Comparison of ENCODE assay signal across 17 cellular contexts in genomic region chr1:219657186-219657585, GRCh38. TPM values are rescaled to one million over a fixed set of nuclear protein-coding genes. Genes with fewer than 3 reads are reported as not detected.
A peak's percentile ranks its signal among the peaks of the same experiment; 100 is the strongest.
DNase-seq lines count a peak whose midpoint lies in the region; ATAC-seq and TF ChIP-seq lines count a peak whose summit lies in the region.
"Had no signal": no experiment of that assay in that cellular context is flagged by ENCODE, and none has a peak within 500 bp of the region (broad histone marks: within the 10 kb centered on the region; RNA-seq: fewer than 3 reads in every experiment).

No MANE protein-coding gene starts in this region.

- ATAC-seq in SK-N-SH treated with all-trans-retinoic acid at 6 μM for 48 hours (peak; percentile 44; the same call in 1 of the 3 replicates), HG02852 (IDR thresholded peaks at IDR 0.05; ENCODE audit: unreplicated experiment) (no peak)
- ATAC-seq: CD8-positive, alpha-beta T cell; HCT116 had no signal

- POLR2A ChIA-PET in SK-N-SH (lab: Yijun Ruan, JAX) = no interaction called here

- TF ChIP-seq EP300 in SK-N-SH (IDR thresholded peaks at IDR 0.05; ENCODE audit: borderline replicate concordance in 1 of 2, low read depth in 1 of 2, low read length in 1 of 2) = no peak

- peaks cover 11 to 12% of the 10 kb centered on the region in 2 experiments; a peak in 3 of 4 replicates for H3K4me1 ChIP-seq in SK-N-SH (ENCODE audit: control insufficient read depth in 1 of 2, insufficient read depth in 2 of 2, low read depth in 1 of 2, low read length in 1 of 2)

- no peaks in the 10 kb centered on the region for H4K20me1 ChIP-seq in SK-N-SH (ENCODE audit: insufficient read depth)
- H4K20me1 ChIP-seq: BLaER1 treated with 17β-estradiol and CSF1 and Interleukin-3, amounts not matched to agents 10 nM and 100 nM had no signal

- H3K9ac ChIP-seq in SK-N-SH = no peak overlapping the region
- H3K9ac ChIP-seq: BLaER1 treated with 17β-estradiol and CSF1 and Interleukin-3, amounts not matched to agents 10 nM and 100 nM had no signal

- H3K79me2 ChIP-seq in SK-N-SH (ENCODE audit: insufficient read depth) = no peaks in the 10 kb centered on the region

- H3K27me3 ChIP-seq in SK-N-SH (ENCODE audit: insufficient read depth) = no peaks in the 10 kb centered on the region
- H3K27me3 ChIP-seq: BLaER1 treated with 17β-estradiol and CSF1 and Interleukin-3, amounts not matched to agents 10 nM and 100 nM had no signal

- H3K4me2 ChIP-seq in SK-N-SH = no peak overlapping the region
- H3K4me2 ChIP-seq: BLaER1 treated with 17β-estradiol and CSF1 and Interleukin-3, amounts not matched to agents 10 nM and 100 nM had no signal

- no peaks in the 10 kb centered on the region for H3K9me3 ChIP-seq in SK-N-SH
- H3K9me3 ChIP-seq: BLaER1 treated with 17β-estradiol and CSF1 and Interleukin-3, amounts not matched to agents 10 nM and 100 nM had no signal

- H3K9me2 ChIP-seq in SK-N-SH = no peaks in the 10 kb centered on the region

- no peak overlapping the region for H3K4me3 ChIP-seq in SK-N-SH (ENCODE audit: low read depth in 2 of 2, low read length in 1 of 2)
- H3K4me3 ChIP-seq: BLaER1 treated with 17β-estradiol and CSF1 and Interleukin-3, amounts not matched to agents 10 nM and 100 nM had no signal

- no peak for TF ChIP-seq RAD21 in SK-N-SH (IDR thresholded peaks at IDR 0.05; ENCODE audit: low read length)

- DNase-seq in NCI-H1092 treated with DMSO at 0.1 percent for 48 hours (lab: John Stamatoyannopoulos, UW) (peak; percentile 7), NCI-H1092 (lab: John Stamatoyannopoulos, UW) (no peak), SK-N-SH (no peak), SK-N-DZ (ENCODE audit: low spot score) (peak; percentile 24), AG08396 (ENCODE audit: low spot score) (no peak)
- DNase-seq: 8988T; Calu3; CD8-positive, alpha-beta T cell; DMS153; DMS79; GDM1; GOT3; H7 had no signal

- H3F3A ChIP-seq in SK-N-SH (replicated peaks; ENCODE audit: insufficient read depth) = no peaks in the 10 kb centered on the region

- CTCF ChIA-PET in SK-N-SH (lab: Yijun Ruan, JAX) = interaction anchor here (1.5 kb wide), 1 partner anchor 19 kb away, joined by 3 read pairs; no protein-coding TSS in a partner anchor

- TF ChIP-seq CTCF in SK-N-SH (IDR thresholded peaks at IDR 0.05) = no peak

- no peaks in the 10 kb centered on the region for H3K36me3 ChIP-seq in SK-N-SH (replicated peaks in 1 of 2; ENCODE audit: control insufficient read depth in 1 of 2, insufficient read depth in 2 of 2, low read length in 1 of 2)
- H3K36me3 ChIP-seq: BLaER1 treated with 17β-estradiol and CSF1 and Interleukin-3, amounts not matched to agents 10 nM and 100 nM had no signal

- no peak overlapping the region for H2AFZ ChIP-seq in SK-N-SH (ENCODE audit: low read depth)

- no peak overlapping the region for H3K27ac ChIP-seq in SK-N-SH (ENCODE audit: low read depth in 2 of 2, low read length in 1 of 2)
- H3K27ac ChIP-seq: BLaER1 treated with 17β-estradiol and CSF1 and Interleukin-3, amounts not matched to agents 10 nM and 100 nM had no signal

TF ChIP-seq in SK-N-SH treated with all-trans-retinoic acid at 6 μM for 48 hours, 23 proteins besides CTCF, POLR2A, EP300 and RAD21:
- TF ChIP-seq TCF4 (CRISPR knock-in tag; IDR thresholded peaks at IDR 0.05; ENCODE audit: borderline replicate concordance) (no peak), ZFP30 (CRISPR knock-in tag; IDR thresholded peaks at IDR 0.05) (no peak)

TF ChIP-seq in SK-N-SH, 30 proteins besides CTCF, POLR2A, EP300 and RAD21:
- TF ChIP-seq MAX (IDR thresholded peaks at IDR 0.05; ENCODE audit: low read depth) (no peak), TAF1 (IDR thresholded peaks at IDR 0.05; ENCODE audit: borderline replicate concordance, low read depth, low read length) (no peak), SMC3 (IDR thresholded peaks at IDR 0.05; ENCODE audit: low read depth, low read length) (no peak), NFIC (IDR thresholded peaks at IDR 0.05; ENCODE audit: borderline replicate concordance) (no peak), FOSL2 (IDR thresholded peaks at IDR 0.05; ENCODE audit: borderline replicate concordance, low read depth) (no peak), EZH2phosphoT487 (IDR thresholded peaks at IDR 0.05; ENCODE audit: borderline replicate concordance, low read depth) (no peak), SIN3A (IDR thresholded peaks at IDR 0.05; ENCODE audit: borderline replicate concordance, low read depth, low read length) (no peak), NRF1 (IDR thresholded peaks at IDR 0.05; ENCODE audit: low read depth, low read length) (no peak), USF1 (IDR thresholded peaks at IDR 0.05; ENCODE audit: borderline replicate concordance, low read depth) (no peak), MEF2A (IDR thresholded peaks at IDR 0.05; ENCODE audit: borderline replicate concordance, low read depth) (no peak), RFX5 (IDR thresholded peaks at IDR 0.05; ENCODE audit: low read length) (no peak), POLR2AphosphoS5 (IDR thresholded peaks at IDR 0.05; ENCODE audit: low read depth, low read length) (no peak), CHD2 (IDR thresholded peaks at IDR 0.05; ENCODE audit: low read length, partially characterized antibody) (no peak), TEAD4 (IDR thresholded peaks at IDR 0.05; ENCODE audit: borderline replicate concordance, insufficient read depth) (no peak), FOXM1 (IDR thresholded peaks at IDR 0.05; ENCODE audit: low read depth) (no peak)

RNA-seq across cellular contexts. Expression of gene ZC3H11B, which starts 44.3 kb away (rescaled TPM):
- 0.03 TPM in 1 of 2 replicates, not detected in the other for polyA plus RNA-seq in SK-N-SH (2012; rRNA removed)
- 0.04 TPM in 2 replicates for polyA plus RNA-seq in SK-N-SH (2012; cell fraction: cytosol; rRNA removed)
- 0.05 and 0.27 TPM in 2 replicates for polyA plus RNA-seq in SK-N-SH (2012; cell fraction: nucleus; rRNA removed)
- 0.03 TPM in 1 of 2 replicates, not detected in the other for polyA plus RNA-seq in SK-N-DZ (2014; cell fraction: cytosol; rRNA removed)
- 0.26 TPM in 1 of 2 replicates, not detected in the other for polyA plus RNA-seq in SK-N-DZ (2014; cell fraction: nucleus; rRNA removed)

Comparison
In these comparisons a context has a peak if more than half of its experiments do, and no peak if none do; other contexts are left out.
1. DNase-seq: peak in NCI-H1092 treated with DMSO at 0.1 percent for 48 hours (single experiment) and SK-N-DZ (single experiment); none in NCI-H1092 (single experiment), SK-N-SH (single experiment) and AG08396 (single experiment).